ENCODE assay signal across 9 cellular contexts in the genomic region with DNA sequence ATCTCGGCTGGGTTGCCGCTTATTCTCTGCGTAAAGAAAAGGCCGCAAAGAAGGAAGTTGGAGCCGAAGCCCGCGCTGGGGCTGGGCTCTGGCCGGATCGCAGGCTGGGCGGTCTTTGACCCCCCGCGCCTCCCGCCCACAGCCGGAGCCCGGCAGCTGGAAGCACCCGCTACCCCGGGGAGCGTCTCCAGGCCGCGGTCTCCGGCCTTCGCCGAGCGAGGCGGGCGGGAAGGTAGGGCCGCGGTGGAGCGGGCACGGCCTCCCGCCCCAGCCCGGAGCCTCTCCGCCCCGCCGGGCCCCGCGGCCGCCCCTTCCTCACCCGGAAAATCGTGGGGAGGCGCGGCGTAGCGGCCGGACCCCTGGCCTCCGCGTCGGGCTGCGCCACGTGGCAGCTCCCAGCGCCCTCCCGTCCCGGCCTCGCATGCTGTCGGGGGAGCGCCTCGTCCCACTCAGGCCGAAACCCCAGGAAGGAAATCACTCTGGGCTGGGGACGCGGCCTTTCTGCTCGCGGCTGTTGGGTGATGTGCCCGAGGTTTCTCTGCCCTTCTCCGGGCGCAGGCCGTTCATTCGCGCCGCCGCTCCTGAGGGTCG. TPM values are rescaled to one million over a fixed set of nuclear protein-coding genes. Genes with fewer than 3 reads are reported as not detected.
DNase-seq lines count a peak whose midpoint lies in the region; ATAC-seq and TF ChIP-seq lines count a peak whose summit lies in the region.
"Had no signal": no experiment of that assay in that cellular context is flagged by ENCODE, and none has a peak within 500 bp of the region (broad histone marks: within the 10 kb centered on the region; RNA-seq: fewer than 3 reads in every experiment).

No MANE protein-coding gene starts in this region.

- H3K9me3 Mint-ChIP-seq in activated CD8-positive, alpha-beta T cell treated with anti-CD3 and anti-CD28 coated beads for 36 hours: no peaks in the 10 kb centered on the region
- H3K9me3 Mint-ChIP-seq in activated CD8-positive, alpha-beta T cell treated with anti-CD3 and anti-CD28 coated beads, Interleukin-2, amount 10 ng/mL, durations not matched to agents 7 days and 5 days (ENCODE audit: insufficient read depth): no peaks in the 10 kb centered on the region
- H3K9me3 Mint-ChIP-seq in stimulated activated naive CD8-positive, alpha-beta T cell treated with anti-CD3 and anti-CD28 coated beads, Interleukin-15, amount 100 ng/mL, for 72 hours: no peaks in the 10 kb centered on the region

- CTCF ChIA-PET in activated CD8-positive, alpha-beta T cell treated with anti-CD3 and anti-CD28 coated beads for 36 hours (lab: Charles Lee): no interaction called here
- CTCF ChIA-PET in activated CD8-positive, alpha-beta T cell treated with anti-CD3 and anti-CD28 coated beads, Interleukin-2, amount 10 ng/mL, durations not matched to agents 7 days and 5 days (lab: Charles Lee): no interaction called here

- no peak overlapping the region for H3K27ac Mint-ChIP-seq in activated CD8-positive, alpha-beta T cell treated with anti-CD3 and anti-CD28 coated beads for 36 hours
- H3K27ac Mint-ChIP-seq in activated CD8-positive, alpha-beta T cell treated with anti-CD3 and anti-CD28 coated beads, Interleukin-2, amount 10 ng/mL, durations not matched to agents 7 days and 5 days: no peak overlapping the region
- no peak overlapping the region for H3K27ac Mint-ChIP-seq in stimulated activated naive CD8-positive, alpha-beta T cell treated with anti-CD3 and anti-CD28 coated beads, Interleukin-15, amount 100 ng/mL, for 72 hours

- H3K4me3 Mint-ChIP-seq in activated CD8-positive, alpha-beta T cell treated with anti-CD3 and anti-CD28 coated beads for 36 hours: peak overlapping the region; percentile 50
- H3K4me3 Mint-ChIP-seq in activated CD8-positive, alpha-beta T cell treated with anti-CD3 and anti-CD28 coated beads, Interleukin-2, amount 10 ng/mL, durations not matched to agents 7 days and 5 days: no peak overlapping the region
- H3K4me3 Mint-ChIP-seq in stimulated activated naive CD8-positive, alpha-beta T cell treated with anti-CD3 and anti-CD28 coated beads, Interleukin-15, amount 100 ng/mL, for 72 hours: peak overlapping the region; percentile 79 to 85

- intact Hi-C loops in activated CD8-positive, alpha-beta T cell treated with anti-CD3 and anti-CD28 coated beads for 36 hours (cut with micrococcal nuclease): no loop called here

- TF ChIP-seq CTCF in activated CD8-positive, alpha-beta T cell treated with anti-CD3 and anti-CD28 coated beads for 36 hours (IDR thresholded peaks at IDR 0.05): no peak
- TF ChIP-seq CTCF in kidney epithelial cell (IDR thresholded peaks at IDR 0.05; ENCODE audit: insufficient read depth, low read length, poor library complexity, severe bottlenecking): no peak

- H3K4me1 Mint-ChIP-seq in activated CD8-positive, alpha-beta T cell treated with anti-CD3 and anti-CD28 coated beads for 36 hours (ENCODE audit: low read depth): peaks cover 8% of the 10 kb centered on the region
- H3K4me1 Mint-ChIP-seq in activated CD8-positive, alpha-beta T cell treated with anti-CD3 and anti-CD28 coated beads, Interleukin-2, amount 10 ng/mL, durations not matched to agents 7 days and 5 days (ENCODE audit: low read depth): peaks cover 2% of the 10 kb centered on the region
- peaks cover 8% of the 10 kb centered on the region for H3K4me1 Mint-ChIP-seq in stimulated activated naive CD8-positive, alpha-beta T cell treated with anti-CD3 and anti-CD28 coated beads, Interleukin-15, amount 100 ng/mL, for 72 hours

- H3K27me3 Mint-ChIP-seq in activated CD8-positive, alpha-beta T cell treated with anti-CD3 and anti-CD28 coated beads for 36 hours: peaks cover 72% of the 10 kb centered on the region
- peaks cover 70% of the 10 kb centered on the region for H3K27me3 Mint-ChIP-seq in activated CD8-positive, alpha-beta T cell treated with anti-CD3 and anti-CD28 coated beads, Interleukin-2, amount 10 ng/mL, durations not matched to agents 7 days and 5 days (ENCODE audit: low read depth)
- peaks cover 96% of the 10 kb centered on the region for H3K27me3 Mint-ChIP-seq in stimulated activated naive CD8-positive, alpha-beta T cell treated with anti-CD3 and anti-CD28 coated beads, Interleukin-15, amount 100 ng/mL, for 72 hours

- no peak for ATAC-seq in activated CD8-positive, alpha-beta T cell treated with anti-CD3 and anti-CD28 coated beads for 36 hours
- no peak for ATAC-seq in activated CD8-positive, alpha-beta T cell treated with anti-CD3 and anti-CD28 coated beads, Interleukin-2, amount 10 ng/mL, durations not matched to agents 7 days and 5 days
- peak; percentile 45 for ATAC-seq in stimulated activated naive CD8-positive, alpha-beta T cell treated with anti-CD3 and anti-CD28 coated beads, Interleukin-15, amount 100 ng/mL, for 72 hours

- no peak for DNase-seq in activated CD8-positive, alpha-beta T cell treated with anti-CD3 and anti-CD28 coated beads for 36 hours
- no peak for DNase-seq in activated CD8-positive, alpha-beta T cell treated with anti-CD3 and anti-CD28 coated beads, Interleukin-2, amount 10 ng/mL, durations not matched to agents 7 days and 5 days
- DNase-seq in astrocyte of the hippocampus (ENCODE audit: low read depth, low spot score) (peak; percentile 46), kidney epithelial cell (ENCODE audit: low read depth) (no peak), NCI-H524 (lab: John Stamatoyannopoulos, UW) (no peak), H4 (ENCODE audit: low spot score) (no peak), SIG-M5 treated with dmso at 0.1 percent for 504 hours (lab: John Stamatoyannopoulos, UW; ENCODE audit: unreplicated experiment) (no peak)
- DNase-seq in stimulated activated naive CD8-positive, alpha-beta T cell treated with anti-CD3 and anti-CD28 coated beads, Interleukin-15, amount 100 ng/mL, for 72 hours: no peak
- DNase-seq: T-helper 1 cell had no signal

- peak overlapping the region; percentile 46 for H3K4me3 ChIP-seq in kidney epithelial cell (ENCODE audit: low read depth, low read length)

- H3K36me3 Mint-ChIP-seq in activated CD8-positive, alpha-beta T cell treated with anti-CD3 and anti-CD28 coated beads for 36 hours (ENCODE audit: low read depth): no peaks in the 10 kb centered on the region
- H3K36me3 Mint-ChIP-seq in activated CD8-positive, alpha-beta T cell treated with anti-CD3 and anti-CD28 coated beads, Interleukin-2, amount 10 ng/mL, durations not matched to agents 7 days and 5 days (ENCODE audit: low read depth): no peaks in the 10 kb centered on the region

- H3K27me3 ChIP-seq in kidney epithelial cell (ENCODE audit: control insufficient read depth, insufficient read depth, low read length): no peaks in the 10 kb centered on the region

- POLR2A ChIA-PET in activated CD8-positive, alpha-beta T cell treated with anti-CD3 and anti-CD28 coated beads for 36 hours (lab: Charles Lee): no interaction called here
- POLR2A ChIA-PET in activated CD8-positive, alpha-beta T cell treated with anti-CD3 and anti-CD28 coated beads, Interleukin-2, amount 10 ng/mL, durations not matched to agents 7 days and 5 days (lab: Charles Lee): no interaction called here

- no peaks in the 10 kb centered on the region for H3K36me3 ChIP-seq in kidney epithelial cell (ENCODE audit: control insufficient read depth, insufficient read depth, low read length)

RNA-seq across cellular contexts. Expression of a gene that starts 11.9 kb away (rescaled TPM):
- 1 to 10 TPM in 1 of 2 experiments, under 1 TPM in 1; 0.99 to 1.5 TPM for total RNA-seq in activated CD8-positive, alpha-beta T cell treated with anti-CD3 and anti-CD28 coated beads for 36 hours
- under 1 TPM in 1 of 2 experiments, not detected in 1; 0.13 TPM for total RNA-seq in activated CD8-positive, alpha-beta T cell treated with anti-CD3 and anti-CD28 coated beads, Interleukin-2, amount 10 ng/mL, durations not matched to agents 7 days and 5 days
- 14.7 and 22.0 TPM in 2 replicates for total RNA-seq in kidney epithelial cell
- 5.2 and 5.4 TPM in 2 replicates for total RNA-seq in H4 (2014; rRNA removed; shearing (Covaris generic))
